Comparison of ENCODE assay signal across 9 cellular contexts in genomic region chr2:174025271-174026121, GRCh38.
A peak's percentile ranks its signal among the peaks of the same experiment; 100 is the strongest.
DNase-seq lines count a peak whose midpoint lies in the region; ATAC-seq, FAIRE-seq and TF ChIP-seq lines count a peak whose summit lies in the region.
"Had no signal": no experiment of that assay in that cellular context is flagged by ENCODE, and none has a peak within 500 bp of the region (broad histone marks: within the 10 kb centered on the region; RNA-seq: fewer than 3 reads in every experiment).

No MANE protein-coding gene starts in this region.

- H3K9me3 ChIP-seq in HepG2 (ENCODE audit: low read length) (no peaks in the 10 kb centered on the region), suprapubic skin (no peaks in the 10 kb centered on the region)

- H4K20me1 ChIP-seq in HepG2 (ENCODE audit: insufficient read depth, low read length): no peaks in the 10 kb centered on the region

- TF ChIP-seq POLR2A in HepG2 (IDR thresholded peaks at IDR 0.05; ENCODE audit: insufficient read depth in 1 of 2, low read depth in 2 of 2, low read length in 2 of 2): no peak
- TF ChIP-seq POLR2A in suprapubic skin (IDR thresholded peaks at IDR 0.05): no peak

- H3K4me3 ChIP-seq in brain microvascular endothelial cell (ENCODE audit: low read depth, low read length): no peak overlapping the region
- peak overlapping the region; percentile 32 to 70 (median 39) for H3K4me3 ChIP-seq in HepG2 (replicated peaks in 1 of 3; ENCODE audit: insufficient read depth in 1 of 3, low read depth in 2 of 3, low read length in 3 of 3)
- H3K4me3 ChIP-seq in suprapubic skin: peak overlapping the region; percentile 4

- H3K79me2 ChIP-seq in HepG2 (ENCODE audit: insufficient read depth, low read length): no peaks in the 10 kb centered on the region

- WGBS in HepG2 (ENCODE audit: low lambda C conversion rate): 64% methylated on average over 32 of the region's 47 CpGs
- 72% methylated on average over 11 of the region's 47 CpGs for WGBS in suprapubic skin

- H2AFZ ChIP-seq in HepG2 (ENCODE audit: low read length): peak overlapping the region; percentile 73

- peak; percentile 79 for FAIRE-seq in HepG2 (lab: Jason Lieb, UNC)

- no peaks in the 10 kb centered on the region for H3K36me3 ChIP-seq in brain microvascular endothelial cell (replicated peaks)
- H3K36me3 ChIP-seq in HepG2 (replicated peaks in 1 of 2; ENCODE audit: control insufficient read depth in 1 of 2, insufficient read depth in 2 of 2, low read length in 2 of 2): no peaks in the 10 kb centered on the region
- no peaks in the 10 kb centered on the region for H3K36me3 ChIP-seq in suprapubic skin

- no peak for TF ChIP-seq EP300 in HepG2 (IDR thresholded peaks at IDR 0.05; ENCODE audit: low read depth in 2 of 2, low read length in 2 of 2)
- TF ChIP-seq EP300 in HepG2 (CRISPR knock-in tag; IDR thresholded peaks at IDR 0.05; ENCODE audit: borderline replicate concordance): no peak
- TF ChIP-seq EP300 in suprapubic skin (IDR thresholded peaks at IDR 0.05): no peak

- no TSS peak for BruUV-seq in HepG2 (replicated peaks; lab: Mats Ljungman, UMichigan)

- H3K4me1 ChIP-seq in HepG2 (ENCODE audit: insufficient read depth, low read length) (peaks cover 36% of the 10 kb centered on the region), suprapubic skin (peaks cover 29% of the 10 kb centered on the region)

- peak overlapping the region; percentile 49; the same call in 1 of the 2 replicates for H3K9ac ChIP-seq in HepG2 (ENCODE audit: insufficient read depth, low read depth, low read length)

- intact Hi-C loops in HepG2 (cut with micrococcal nuclease; ENCODE audit: unreplicated experiment): loop anchor here (2.0 kb wide), 1 partner anchor 13 kb away; no protein-coding TSS in a partner anchor

- peak overlapping the region; percentile 28 for H3K27ac ChIP-seq in brain microvascular endothelial cell
- no peak overlapping the region for H3K27ac ChIP-seq in HepG2 (ENCODE audit: extremely low read length, insufficient read depth, low read length)
- H3K27ac ChIP-seq in suprapubic skin: peak overlapping the region; percentile 82

- in situ Hi-C loops in brain microvascular endothelial cell (cut with HindIII; ENCODE audit: low pct_ligation_motif_present, low sequenced_read_pairs): no loop called here
- in situ Hi-C loops in HepG2 (cut with HindIII; ENCODE audit: extremely low pct_ligation_motif_present, low pct_unique_long_range_greater_than_20kb): no loop called here

- DNase-seq in Kasumi-1 (lab: John Stamatoyannopoulos, UW) (peak; percentile 88 to 93), brain microvascular endothelial cell (peak; percentile 62), HepG2 (ENCODE audit: low spot score) (peak; percentile 72), suprapubic skin (ENCODE audit: low spot score in 2 of 2) (peak; percentile 91), NCI-H2081 (lab: John Stamatoyannopoulos, UW) (no peak), NCI-H1105 treated with DMSO at 0.1 percent for 48 hours (lab: John Stamatoyannopoulos, UW) (no peak), NCI-H128 (lab: John Stamatoyannopoulos, UW; ENCODE audit: unreplicated experiment) (no peak)
- DNase-seq: activated CD8-positive, alpha-beta memory T cell treated with anti-CD3 and anti-CD28 coated beads for 24 hours had no signal

- CTCF ChIA-PET in HepG2 (lab: Yijun Ruan, JAX; ENCODE audit: low intra/inter-chr PET ratio, low total read pairs): no interaction called here

- no peak for TF ChIP-seq RAD21 in HepG2 (CRISPR knock-in tag; IDR thresholded peaks at IDR 0.05)

- H3K4me2 ChIP-seq in HepG2 (ENCODE audit: low read depth, low read length): peak overlapping the region; percentile 94

- POLR2A ChIA-PET in HepG2 (lab: Yijun Ruan, JAX): interaction anchor here (0.9 to 2.5 kb wide), 6 partner anchors 14 to 223 kb away, joined by 3 to 11 read pairs (median 4); partner anchors contain the start of gene OLA1

- H3K27me3 ChIP-seq in brain microvascular endothelial cell (replicated peaks) (no peaks in the 10 kb centered on the region), HepG2 (ENCODE audit: control insufficient read depth in 1 of 2, insufficient read depth in 2 of 2, low read length in 2 of 2) (0 out of 5 replicates have a peak, but pooled peaks cover 0 to 3% of the 10 kb centered on the region in 2 experiments), suprapubic skin (no peaks in the 10 kb centered on the region)

- ATAC-seq in HepG2: peak; percentile 77
- no peak for ATAC-seq in HG03354 (IDR thresholded peaks at IDR 0.05; ENCODE audit: poor library complexity, severe bottlenecking, unreplicated experiment)

- no peak for TF ChIP-seq CTCF in brain microvascular endothelial cell (IDR thresholded peaks at IDR 0.05; ENCODE audit: low read depth, low read length, missing control alignments)
- TF ChIP-seq CTCF in HepG2 (CRISPR knock-in tag; IDR thresholded peaks at IDR 0.05): no peak
- no peak for TF ChIP-seq CTCF in suprapubic skin (IDR thresholded peaks at IDR 0.05)

TF ChIP-seq in HepG2, 621 proteins besides CTCF, POLR2A, EP300 and RAD21 (continues in another document):
- peak; percentile 45; the same call in 1 of the 2 replicates for TF ChIP-seq HDAC2 (CRISPR knock-in tag; IDR thresholded peaks at IDR 0.05)
- peak; percentile 16; the same call in 1 of the 2 replicates for TF ChIP-seq MTA1 (CRISPR knock-in tag; IDR thresholded peaks at IDR 0.05; ENCODE audit: borderline replicate concordance)
- TF ChIP-seq ZNF687 (CRISPR knock-in tag; IDR thresholded peaks at IDR 0.05): peak; percentile 34
- TF ChIP-seq MNT (IDR thresholded peaks at IDR 0.05): no peak
- TF ChIP-seq PCBP1 (IDR thresholded peaks at IDR 0.05; ENCODE audit: borderline replicate concordance, low read depth, low read length): no peak
- no peak for TF ChIP-seq TP53 (CRISPR knock-in tag; conservative IDR thresholded peaks at IDR 0.05)
- 0 out of 2 replicates have a peak, but pooled peaks have one; percentile 44 for TF ChIP-seq ZBTB43 (CRISPR knock-in tag; conservative IDR thresholded peaks at IDR 0.05)
- no peak for TF ChIP-seq YY1 (IDR thresholded peaks at IDR 0.05; ENCODE audit: insufficient read depth, insufficient replicate concordance, low read depth, low read length)

Comparison
In these comparisons a context has a peak if more than half of its experiments do, and no peak if none do; other contexts are left out.
1. DNase-seq: peak in Kasumi-1 (2 of 2), brain microvascular endothelial cell (single experiment), HepG2 (single experiment) and suprapubic skin (2 of 2); none in NCI-H2081 (0 of 2), NCI-H1105 treated with DMSO at 0.1 percent for 48 hours (single experiment) and NCI-H128 (single experiment).